10 cellular contexts compared by ENCODE assay signal in the genomic region with DNA sequence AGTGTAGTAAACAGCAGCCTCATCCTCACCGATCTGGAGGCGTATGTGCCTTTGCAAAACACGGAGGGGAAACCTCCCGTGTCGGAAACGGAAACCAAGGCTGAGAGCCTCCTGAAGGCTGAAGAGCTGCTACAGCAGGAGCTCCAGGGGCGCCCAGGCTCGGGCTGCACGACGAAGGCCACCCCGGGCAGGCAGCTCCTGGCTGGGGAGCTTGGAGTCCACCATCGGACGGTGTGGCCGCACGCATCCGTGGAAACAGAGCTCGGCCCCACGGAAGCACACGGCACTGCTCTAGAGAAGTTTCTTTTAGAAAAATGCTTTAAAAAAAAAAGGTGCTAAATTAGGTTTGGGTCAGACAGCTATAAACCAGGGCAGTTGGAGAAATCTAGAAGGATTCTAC.
"Had no signal": no experiment of that assay in that cellular context is flagged by ENCODE, and none has a peak within 500 bp of the region (broad histone marks: within the 10 kb centered on the region; RNA-seq: fewer than 3 reads in every experiment).

No MANE protein-coding gene starts in this region.

- H3K4me3 ChIP-seq: lower lobe of right lung, prostate gland, sigmoid colon had no signal

- H3K27ac Mint-ChIP-seq: dendritic cell treated with granulocyte-macrophage colony-stimulating factor and Interleukin-4, amounts not matched to agents 40 ng/mL and 50 ng/mL, for 4 days had no signal

- H3K4me1 ChIP-seq: prostate gland had no signal

- H3K9me3 ChIP-seq: lower lobe of right lung, prostate gland, sigmoid colon had no signal

- H3K27me3 ChIP-seq: sigmoid colon had no signal

- H3K9me3 Mint-ChIP-seq: activated CD4-positive, alpha-beta memory T cell treated with anti-CD3 and anti-CD28 coated beads for 36 hours; activated T-helper 1 cell treated with anti-CD3 and anti-CD28 coated beads, Interleukin-12 subunit alpha, Interleukin-12 subunit beta, Interleukin-2, Interleukin-4 antibody, amounts not matched to agents 30 ng/mL and 10 ng/mL and 1 ng/mL, durations not matched to agents 14 hours and 24 hours and 36 hours; central memory CD8-positive, alpha-beta T cell; dendritic cell treated with granulocyte-macrophage colony-stimulating factor and Interleukin-4, amounts not matched to agents 40 ng/mL and 50 ng/mL, for 4 days; effector memory CD8-positive, alpha-beta T cell; naive B cell had no signal

- H3K27me3 Mint-ChIP-seq: activated CD4-positive, alpha-beta memory T cell treated with anti-CD3 and anti-CD28 coated beads for 36 hours; central memory CD8-positive, alpha-beta T cell; dendritic cell treated with granulocyte-macrophage colony-stimulating factor and Interleukin-4, amounts not matched to agents 40 ng/mL and 50 ng/mL, for 4 days; effector memory CD8-positive, alpha-beta T cell; naive B cell had no signal

- H3K4me3 Mint-ChIP-seq: activated CD4-positive, alpha-beta memory T cell treated with anti-CD3 and anti-CD28 coated beads for 36 hours; activated T-helper 1 cell treated with anti-CD3 and anti-CD28 coated beads, Interleukin-12 subunit alpha, Interleukin-12 subunit beta, Interleukin-2, Interleukin-4 antibody, amounts not matched to agents 30 ng/mL and 10 ng/mL and 1 ng/mL, durations not matched to agents 14 hours and 24 hours and 36 hours; central memory CD8-positive, alpha-beta T cell; dendritic cell treated with granulocyte-macrophage colony-stimulating factor and Interleukin-4, amounts not matched to agents 40 ng/mL and 50 ng/mL, for 4 days; effector memory CD8-positive, alpha-beta T cell had no signal

- H3K27ac ChIP-seq: epithelial cell of prostate, lower lobe of right lung had no signal

- H3K36me3 Mint-ChIP-seq: naive B cell had no signal
